8 cellular contexts compared by ENCODE assay signal in genomic region chr3:181726351-181727121, GRCh38. TPM values are rescaled to one million over a fixed set of nuclear protein-coding genes. Genes with fewer than 3 reads are reported as not detected.
A peak's percentile ranks its signal among the peaks of the same experiment; 100 is the strongest.
DNase-seq lines count a peak whose midpoint lies in the region; ATAC-seq lines count a peak whose summit lies in the region.

No MANE protein-coding gene starts in this region.

- CTCF ChIA-PET in activated CD8-positive, alpha-beta memory T cell treated with anti-CD3 and anti-CD28 coated beads, Interleukin-2, amount 10 ng/mL, durations not matched to agents 7 days and 5 days (lab: Charles Lee), result interaction anchor here (0.7 to 4.9 kb wide), 2 partner anchors 26 to 1532 kb away, joined by 4 to 32 read pairs; no protein-coding TSS in a partner anchor

- H3K27ac Mint-ChIP-seq in activated CD8-positive, alpha-beta memory T cell treated with anti-CD3 and anti-CD28 coated beads, Interleukin-2, amount 10 ng/mL, durations not matched to agents 7 days and 5 days, result peak overlapping the region; percentile 19
- no peak overlapping the region for H3K27ac Mint-ChIP-seq in activated T-helper 17 cell treated with anti-CD3 and anti-CD28 coated beads, Interleukin-2, amount 50 U/mL, for 72 hours
- no peak overlapping the region for H3K27ac Mint-ChIP-seq in immature natural killer cell

- peak overlapping the region; percentile 93 for H3K27ac ChIP-seq in substantia nigra (ENCODE audit: low read depth, low read length, poor library complexity, severe bottlenecking)

- no peak overlapping the region for H3K4me3 Mint-ChIP-seq in activated CD8-positive, alpha-beta memory T cell treated with anti-CD3 and anti-CD28 coated beads, Interleukin-2, amount 10 ng/mL, durations not matched to agents 7 days and 5 days
- H3K4me3 Mint-ChIP-seq in activated T-helper 17 cell treated with anti-CD3 and anti-CD28 coated beads, Interleukin-2, amount 50 U/mL, for 72 hours, result peak overlapping the region; percentile 28
- H3K4me3 Mint-ChIP-seq in immature natural killer cell, result peak overlapping the region; percentile 67 to 92 (median 74)

- H3K9me3 Mint-ChIP-seq in activated CD8-positive, alpha-beta memory T cell treated with anti-CD3 and anti-CD28 coated beads, Interleukin-2, amount 10 ng/mL, durations not matched to agents 7 days and 5 days (ENCODE audit: low read depth), result no peaks in the 10 kb centered on the region
- H3K9me3 Mint-ChIP-seq in activated T-helper 17 cell treated with anti-CD3 and anti-CD28 coated beads, Interleukin-2, amount 50 U/mL, for 72 hours, result peaks cover 12% of the 10 kb centered on the region
- peaks cover 12 to 82% (median 40%) of the 10 kb centered on the region in 6 donors for H3K9me3 Mint-ChIP-seq in immature natural killer cell

- peaks cover 2% of the 10 kb centered on the region for H3K4me1 Mint-ChIP-seq in activated CD8-positive, alpha-beta memory T cell treated with anti-CD3 and anti-CD28 coated beads, Interleukin-2, amount 10 ng/mL, durations not matched to agents 7 days and 5 days
- H3K4me1 Mint-ChIP-seq in activated T-helper 17 cell treated with anti-CD3 and anti-CD28 coated beads, Interleukin-2, amount 50 U/mL, for 72 hours, result no peaks in the 10 kb centered on the region
- H3K4me1 Mint-ChIP-seq in immature natural killer cell, result peaks cover 13 to 18% of the 10 kb centered on the region in 2 donors

- peaks cover 91% of the 10 kb centered on the region for H3K27me3 Mint-ChIP-seq in activated CD8-positive, alpha-beta memory T cell treated with anti-CD3 and anti-CD28 coated beads, Interleukin-2, amount 10 ng/mL, durations not matched to agents 7 days and 5 days
- peaks cover 85% of the 10 kb centered on the region for H3K27me3 Mint-ChIP-seq in activated T-helper 17 cell treated with anti-CD3 and anti-CD28 coated beads, Interleukin-2, amount 50 U/mL, for 72 hours
- H3K27me3 Mint-ChIP-seq in immature natural killer cell (ENCODE audit: low read depth in 3 of 3), result peaks cover 43 to 77% (median 61%) of the 10 kb centered on the region in 3 donors

- no peak for DNase-seq in activated CD8-positive, alpha-beta memory T cell treated with anti-CD3 and anti-CD28 coated beads, Interleukin-2, amount 10 ng/mL, durations not matched to agents 7 days and 5 days
- no peak for DNase-seq in activated CD8-positive, alpha-beta memory T cell treated with anti-CD3 and anti-CD28 coated beads, Interleukin-2, amount 50 U/mL, for 4 hours
- DNase-seq in immature natural killer cell, result no peak
- peak in 33 of 49 donors; percentile 24 to 74 (median 52) for DNase-seq in substantia nigra (lab: John Stamatoyannopoulos, UW)
- DNase-seq in middle frontal gyrus (ENCODE audit: extremely low spot score, low spot score), result no peak
- no peak for DNase-seq in central memory CD4-positive, alpha-beta T cell

- ATAC-seq in activated CD8-positive, alpha-beta memory T cell treated with anti-CD3 and anti-CD28 coated beads, Interleukin-2, amount 10 ng/mL, durations not matched to agents 7 days and 5 days, result no peak
- no peak for ATAC-seq in activated T-helper 17 cell treated with anti-CD3 and anti-CD28 coated beads, Interleukin-2, amount 50 U/mL, for 72 hours (replicated peaks)
- ATAC-seq in HG02970 (IDR thresholded peaks at IDR 0.05; ENCODE audit: low FRiP score, unreplicated experiment), result no peak

- H3K36me3 Mint-ChIP-seq in activated CD8-positive, alpha-beta memory T cell treated with anti-CD3 and anti-CD28 coated beads, Interleukin-2, amount 10 ng/mL, durations not matched to agents 7 days and 5 days, result peaks cover 5% of the 10 kb centered on the region
- peaks cover 33% of the 10 kb centered on the region for H3K36me3 Mint-ChIP-seq in activated T-helper 17 cell treated with anti-CD3 and anti-CD28 coated beads, Interleukin-2, amount 50 U/mL, for 72 hours (ENCODE audit: low read depth)
- H3K36me3 Mint-ChIP-seq in immature natural killer cell, result peaks cover 0 to 20% (median 18%) of the 10 kb centered on the region in 3 donors

RNA-seq across cellular contexts. Expression of gene SOX2, which starts 14.8 kb away (rescaled TPM):
- not detected for total RNA-seq in activated CD8-positive, alpha-beta memory T cell treated with anti-CD3 and anti-CD28 coated beads, Interleukin-2, amount 10 ng/mL, durations not matched to agents 7 days and 5 days
- total RNA-seq in activated T-helper 17 cell treated with anti-CD3 and anti-CD28 coated beads, Interleukin-2, amount 50 U/mL, for 72 hours, result 1 to 10 TPM in 1 of 2 donors, not detected in 1; 3.7 TPM
- polyA plus RNA-seq in immature natural killer cell, result not detected

Comparison
In these comparisons a context has a peak if more than half of its experiments do, and no peak if none do; other contexts are left out.
1. DNase-seq: peak in substantia nigra (33 of 49); none in activated CD8-positive, alpha-beta memory T cell treated with anti-CD3 and anti-CD28 coated beads, Interleukin-2, amount 10 ng/mL, durations not matched to agents 7 days and 5 days (single experiment), activated CD8-positive, alpha-beta memory T cell treated with anti-CD3 and anti-CD28 coated beads, Interleukin-2, amount 50 U/mL, for 4 hours (single experiment), immature natural killer cell (0 of 3), middle frontal gyrus (single experiment) and central memory CD4-positive, alpha-beta T cell (single experiment).